In the genomic region with DNA sequence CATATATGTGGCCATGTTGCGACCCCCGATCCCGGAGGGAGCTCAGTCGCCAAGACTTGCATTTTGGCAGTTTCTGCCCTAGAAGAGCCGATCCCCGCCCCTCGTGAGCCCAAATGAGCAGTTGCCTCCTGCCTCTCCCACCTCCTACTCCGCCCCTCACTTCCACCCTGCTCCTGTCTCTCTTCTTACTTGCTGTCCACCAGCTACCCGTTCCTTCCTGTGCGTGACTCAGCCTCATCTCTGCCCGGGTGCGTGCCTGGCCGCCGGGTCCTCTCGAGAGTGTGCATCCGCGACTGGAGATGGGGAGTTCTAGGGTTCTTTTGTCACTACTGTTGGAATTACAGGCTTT, we compare ENCODE assay signal across 1 cellular context.
TF ChIP-seq lines count a peak whose summit lies in the region.

No MANE protein-coding gene starts in this region.

TF ChIP-seq in HepG2, 621 proteins besides CTCF, POLR2A, EP300 and RAD21 (continued from another document and continues in another):
- TF ChIP-seq, protein P1, sequence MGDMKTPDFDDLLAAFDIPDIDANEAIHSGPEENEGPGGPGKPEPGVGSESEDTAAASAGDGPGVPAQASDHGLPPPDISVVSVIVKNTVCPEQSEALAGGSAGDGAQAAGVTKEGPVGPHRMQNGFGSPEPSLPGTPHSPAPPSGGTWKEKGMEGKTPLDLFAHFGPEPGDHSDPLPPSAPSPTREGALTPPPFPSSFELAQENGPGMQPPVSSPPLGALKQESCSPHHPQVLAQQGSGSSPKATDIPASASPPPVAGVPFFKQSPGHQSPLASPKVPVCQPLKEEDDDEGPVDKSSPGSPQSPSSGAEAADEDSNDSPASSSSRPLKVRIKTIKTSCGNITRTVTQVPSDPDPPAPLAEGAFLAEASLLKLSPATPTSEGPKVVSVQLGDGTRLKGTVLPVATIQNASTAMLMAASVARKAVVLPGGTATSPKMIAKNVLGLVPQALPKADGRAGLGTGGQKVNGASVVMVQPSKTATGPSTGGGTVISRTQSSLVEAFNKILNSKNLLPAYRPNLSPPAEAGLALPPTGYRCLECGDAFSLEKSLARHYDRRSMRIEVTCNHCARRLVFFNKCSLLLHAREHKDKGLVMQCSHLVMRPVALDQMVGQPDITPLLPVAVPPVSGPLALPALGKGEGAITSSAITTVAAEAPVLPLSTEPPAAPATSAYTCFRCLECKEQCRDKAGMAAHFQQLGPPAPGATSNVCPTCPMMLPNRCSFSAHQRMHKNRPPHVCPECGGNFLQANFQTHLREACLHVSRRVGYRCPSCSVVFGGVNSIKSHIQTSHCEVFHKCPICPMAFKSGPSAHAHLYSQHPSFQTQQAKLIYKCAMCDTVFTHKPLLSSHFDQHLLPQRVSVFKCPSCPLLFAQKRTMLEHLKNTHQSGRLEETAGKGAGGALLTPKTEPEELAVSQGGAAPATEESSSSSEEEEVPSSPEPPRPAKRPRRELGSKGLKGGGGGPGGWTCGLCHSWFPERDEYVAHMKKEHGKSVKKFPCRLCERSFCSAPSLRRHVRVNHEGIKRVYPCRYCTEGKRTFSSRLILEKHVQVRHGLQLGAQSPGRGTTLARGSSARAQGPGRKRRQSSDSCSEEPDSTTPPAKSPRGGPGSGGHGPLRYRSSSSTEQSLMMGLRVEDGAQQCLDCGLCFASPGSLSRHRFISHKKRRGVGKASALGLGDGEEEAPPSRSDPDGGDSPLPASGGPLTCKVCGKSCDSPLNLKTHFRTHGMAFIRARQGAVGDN (CRISPR knock-in tag; IDR thresholded peaks at IDR 0.05): peak; percentile 46
- 0 out of 2 replicates have a peak, but pooled peaks have one; percentile 19 for TF ChIP-seq ZMAT3 (CRISPR knock-in tag; conservative IDR thresholded peaks at IDR 0.05)
- no peak for TF ChIP-seq CEBPG (CRISPR knock-in tag; IDR thresholded peaks at IDR 0.05)
- TF ChIP-seq, protein P2, sequence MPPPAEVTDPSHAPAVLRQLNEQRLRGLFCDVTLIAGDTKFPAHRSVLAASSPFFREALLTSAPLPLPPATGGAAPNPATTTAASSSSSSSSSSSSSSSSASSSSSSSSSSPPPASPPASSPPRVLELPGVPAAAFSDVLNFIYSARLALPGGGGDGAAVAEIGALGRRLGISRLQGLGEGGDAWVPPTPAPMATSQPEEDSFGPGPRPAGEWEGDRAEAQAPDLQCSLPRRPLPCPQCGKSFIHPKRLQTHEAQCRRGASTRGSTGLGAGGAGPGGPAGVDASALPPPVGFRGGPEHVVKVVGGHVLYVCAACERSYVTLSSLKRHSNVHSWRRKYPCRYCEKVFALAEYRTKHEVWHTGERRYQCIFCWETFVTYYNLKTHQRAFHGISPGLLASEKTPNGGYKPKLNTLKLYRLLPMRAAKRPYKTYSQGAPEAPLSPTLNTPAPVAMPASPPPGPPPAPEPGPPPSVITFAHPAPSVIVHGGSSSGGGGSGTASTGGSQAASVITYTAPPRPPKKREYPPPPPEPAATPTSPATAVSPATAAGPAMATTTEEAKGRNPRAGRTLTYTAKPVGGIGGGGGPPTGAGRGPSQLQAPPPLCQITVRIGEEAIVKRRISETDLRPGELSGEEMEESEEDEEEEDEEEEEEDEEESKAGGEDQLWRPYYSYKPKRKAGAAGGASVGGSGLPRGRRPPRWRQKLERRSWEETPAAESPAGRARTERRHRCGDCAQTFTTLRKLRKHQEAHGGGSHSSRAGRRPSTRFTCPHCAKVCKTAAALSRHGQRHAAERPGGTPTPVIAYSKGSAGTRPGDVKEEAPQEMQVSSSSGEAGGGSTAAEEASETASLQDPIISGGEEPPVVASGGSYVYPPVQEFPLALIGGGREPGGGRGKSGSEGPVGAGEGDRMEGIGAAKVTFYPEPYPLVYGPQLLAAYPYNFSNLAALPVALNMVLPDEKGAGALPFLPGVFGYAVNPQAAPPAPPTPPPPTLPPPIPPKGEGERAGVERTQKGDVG (CRISPR knock-in tag; IDR thresholded peaks at IDR 0.05; ENCODE audit: borderline replicate concordance): no peak
- no peak for TF ChIP-seq ZNF205 (CRISPR knock-in tag; IDR thresholded peaks at IDR 0.05)
- no peak for TF ChIP-seq ZNF234 (CRISPR knock-in tag; conservative IDR thresholded peaks at IDR 0.05)
- TF ChIP-seq TP53 (CRISPR knock-in tag; conservative IDR thresholded peaks at IDR 0.05): no peak
- peak; percentile 38 for TF ChIP-seq ASH2L (IDR thresholded peaks at IDR 0.05; ENCODE audit: insufficient read length, low read depth, low read length)
- TF ChIP-seq, protein P3, sequence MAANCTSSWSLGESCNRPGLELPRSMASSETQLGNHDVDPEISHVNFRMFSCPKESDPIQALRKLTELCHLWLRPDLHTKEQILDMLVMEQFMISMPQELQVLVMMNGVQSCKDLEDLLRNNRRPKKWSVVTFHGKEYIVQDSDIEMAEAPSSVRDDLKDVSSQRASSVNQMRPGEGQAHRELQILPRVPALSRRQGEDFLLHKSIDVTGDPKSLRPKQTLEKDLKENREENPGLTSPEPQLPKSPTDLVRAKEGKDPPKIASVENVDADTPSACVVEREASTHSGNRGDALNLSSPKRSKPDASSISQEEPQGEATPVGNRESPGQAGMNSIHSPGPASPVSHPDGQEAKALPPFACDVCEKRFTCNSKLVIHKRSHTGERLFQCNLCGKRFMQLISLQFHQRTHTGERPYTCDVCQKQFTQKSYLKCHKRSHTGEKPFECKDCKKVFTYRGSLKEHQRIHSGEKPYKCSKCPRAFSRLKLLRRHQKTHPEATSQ (CRISPR knock-in tag; IDR thresholded peaks at IDR 0.05; ENCODE audit: borderline replicate concordance): no peak
- no peak for TF ChIP-seq XBP1 (CRISPR knock-in tag; IDR thresholded peaks at IDR 0.05)
- TF ChIP-seq ZFAT (CRISPR knock-in tag; conservative IDR thresholded peaks at IDR 0.05): no peak
- TF ChIP-seq ZNF414 (CRISPR knock-in tag; IDR thresholded peaks at IDR 0.05): 0 out of 2 replicates have a peak, but pooled peaks have one; percentile 3
- no peak for TF ChIP-seq ZSCAN20 (CRISPR knock-in tag; IDR thresholded peaks at IDR 0.05; ENCODE audit: borderline replicate concordance)
- 0 out of 2 replicates have a peak, but pooled peaks have one; percentile 52 for TF ChIP-seq NFE2 (CRISPR knock-in tag; IDR thresholded peaks at IDR 0.05)
- no peak for TF ChIP-seq TAF1 (CRISPR knock-in tag; IDR thresholded peaks at IDR 0.05)
- no peak for TF ChIP-seq USF2 (IDR thresholded peaks at IDR 0.05; ENCODE audit: low read depth, low read length)
- TF ChIP-seq USF2 (CRISPR knock-in tag; IDR thresholded peaks at IDR 0.05; ENCODE audit: borderline replicate concordance): no peak
- TF ChIP-seq HIVEP1 (CRISPR knock-in tag; IDR thresholded peaks at IDR 0.05): 0 out of 2 replicates have a peak, but pooled peaks have one; percentile 14
- no peak for TF ChIP-seq GPN1 (CRISPR knock-in tag; IDR thresholded peaks at IDR 0.05; ENCODE audit: borderline replicate concordance)
- peak; percentile 76; the same call in 1 of the 2 replicates for TF ChIP-seq SIN3A (IDR thresholded peaks at IDR 0.05; ENCODE audit: borderline replicate concordance, low read depth, low read length)
- TF ChIP-seq, protein P4, sequence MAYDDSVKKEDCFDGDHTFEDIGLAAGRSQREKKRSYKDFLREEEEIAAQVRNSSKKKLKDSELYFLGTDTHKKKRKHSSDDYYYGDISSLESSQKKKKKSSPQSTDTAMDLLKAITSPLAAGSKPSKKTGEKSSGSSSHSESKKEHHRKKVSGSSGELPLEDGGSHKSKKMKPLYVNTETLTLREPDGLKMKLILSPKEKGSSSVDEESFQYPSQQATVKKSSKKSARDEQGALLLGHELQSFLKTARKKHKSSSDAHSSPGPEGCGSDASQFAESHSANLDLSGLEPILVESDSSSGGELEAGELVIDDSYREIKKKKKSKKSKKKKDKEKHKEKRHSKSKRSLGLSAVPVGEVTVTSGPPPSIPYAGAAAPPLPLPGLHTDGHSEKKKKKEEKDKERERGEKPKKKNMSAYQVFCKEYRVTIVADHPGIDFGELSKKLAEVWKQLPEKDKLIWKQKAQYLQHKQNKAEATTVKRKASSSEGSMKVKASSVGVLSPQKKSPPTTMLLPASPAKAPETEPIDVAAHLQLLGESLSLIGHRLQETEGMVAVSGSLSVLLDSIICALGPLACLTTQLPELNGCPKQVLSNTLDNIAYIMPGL (CRISPR knock-in tag; IDR thresholded peaks at IDR 0.05; ENCODE audit: borderline replicate concordance in 1 of 2, low read depth in 1 of 2): peak in 1 of 2 experiments; percentile 36; a peak in 1 of 4 replicates
- no peak for TF ChIP-seq EEA1 (CRISPR knock-in tag; IDR thresholded peaks at IDR 0.05; ENCODE audit: borderline replicate concordance)
- TF ChIP-seq SATB2 (CRISPR knock-in tag; IDR thresholded peaks at IDR 0.05): no peak
- TF ChIP-seq, protein P5, sequence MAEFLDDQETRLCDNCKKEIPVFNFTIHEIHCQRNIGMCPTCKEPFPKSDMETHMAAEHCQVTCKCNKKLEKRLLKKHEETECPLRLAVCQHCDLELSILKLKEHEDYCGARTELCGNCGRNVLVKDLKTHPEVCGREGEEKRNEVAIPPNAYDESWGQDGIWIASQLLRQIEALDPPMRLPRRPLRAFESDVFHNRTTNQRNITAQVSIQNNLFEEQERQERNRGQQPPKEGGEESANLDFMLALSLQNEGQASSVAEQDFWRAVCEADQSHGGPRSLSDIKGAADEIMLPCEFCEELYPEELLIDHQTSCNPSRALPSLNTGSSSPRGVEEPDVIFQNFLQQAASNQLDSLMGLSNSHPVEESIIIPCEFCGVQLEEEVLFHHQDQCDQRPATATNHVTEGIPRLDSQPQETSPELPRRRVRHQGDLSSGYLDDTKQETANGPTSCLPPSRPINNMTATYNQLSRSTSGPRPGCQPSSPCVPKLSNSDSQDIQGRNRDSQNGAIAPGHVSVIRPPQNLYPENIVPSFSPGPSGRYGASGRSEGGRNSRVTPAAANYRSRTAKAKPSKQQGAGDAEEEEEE (CRISPR knock-in tag; IDR thresholded peaks at IDR 0.05; ENCODE audit: borderline replicate concordance): no peak
- no peak for TF ChIP-seq SMARCE1 (IDR thresholded peaks at IDR 0.05; ENCODE audit: borderline replicate concordance)
- 0 out of 2 replicates have a peak, but pooled peaks have one; percentile 12 for TF ChIP-seq ETV5 (CRISPR knock-in tag; IDR thresholded peaks at IDR 0.05; ENCODE audit: borderline replicate concordance)
- peak; percentile 53; the same call in 1 of the 2 replicates for TF ChIP-seq EED (CRISPR knock-in tag; IDR thresholded peaks at IDR 0.05)
- TF ChIP-seq ZNF44 (CRISPR knock-in tag; IDR thresholded peaks at IDR 0.05): no peak
- peak; percentile 6; the same call in 1 of the 2 replicates for TF ChIP-seq DMAP1 (CRISPR knock-in tag; IDR thresholded peaks at IDR 0.05)
- TF ChIP-seq UBTF (CRISPR knock-in tag; IDR thresholded peaks at IDR 0.05): peak; percentile 38; the same call in 1 of the 2 replicates
- no peak for TF ChIP-seq ZNF24 (IDR thresholded peaks at IDR 0.05)
- TF ChIP-seq TARDBP (CRISPR knock-in tag; IDR thresholded peaks at IDR 0.05): no peak
- TF ChIP-seq FOXP1 (IDR thresholded peaks at IDR 0.05): no peak
- TF ChIP-seq FOXP1 (CRISPR knock-in tag; IDR thresholded peaks at IDR 0.05): no peak
- TF ChIP-seq ZNF446 (CRISPR knock-in tag; IDR thresholded peaks at IDR 0.05): no peak
- TF ChIP-seq, protein P6, sequence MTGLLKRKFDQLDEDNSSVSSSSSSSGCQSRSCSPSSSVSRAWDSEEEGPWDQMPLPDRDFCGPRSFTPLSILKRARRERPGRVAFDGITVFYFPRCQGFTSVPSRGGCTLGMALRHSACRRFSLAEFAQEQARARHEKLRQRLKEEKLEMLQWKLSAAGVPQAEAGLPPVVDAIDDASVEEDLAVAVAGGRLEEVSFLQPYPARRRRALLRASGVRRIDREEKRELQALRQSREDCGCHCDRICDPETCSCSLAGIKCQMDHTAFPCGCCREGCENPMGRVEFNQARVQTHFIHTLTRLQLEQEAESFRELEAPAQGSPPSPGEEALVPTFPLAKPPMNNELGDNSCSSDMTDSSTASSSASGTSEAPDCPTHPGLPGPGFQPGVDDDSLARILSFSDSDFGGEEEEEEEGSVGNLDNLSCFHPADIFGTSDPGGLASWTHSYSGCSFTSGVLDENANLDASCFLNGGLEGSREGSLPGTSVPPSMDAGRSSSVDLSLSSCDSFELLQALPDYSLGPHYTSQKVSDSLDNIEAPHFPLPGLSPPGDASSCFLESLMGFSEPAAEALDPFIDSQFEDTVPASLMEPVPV (CRISPR knock-in tag; IDR thresholded peaks at IDR 0.05): no peak
- TF ChIP-seq HNF4G (IDR thresholded peaks at IDR 0.05; ENCODE audit: borderline replicate concordance, low read depth, low read length): no peak
- no peak for TF ChIP-seq HNF4G (CRISPR knock-in tag; IDR thresholded peaks at IDR 0.05; ENCODE audit: borderline replicate concordance, low read depth)
- TF ChIP-seq ZNF235 (CRISPR knock-in tag; IDR thresholded peaks at IDR 0.05; ENCODE audit: borderline replicate concordance): no peak
- no peak for TF ChIP-seq SMAD3 (CRISPR knock-in tag; IDR thresholded peaks at IDR 0.05)
- TF ChIP-seq NKX3-1 (CRISPR knock-in tag; IDR thresholded peaks at IDR 0.05): no peak
- TF ChIP-seq ZNF484 (CRISPR knock-in tag; IDR thresholded peaks at IDR 0.05; ENCODE audit: borderline replicate concordance, low read depth): no peak
